Comparison of ENCODE assay signal across 13 cellular contexts in genomic region chr11:84549221-84549620, GRCh38.
DNase-seq lines count a peak whose midpoint lies in the region; ATAC-seq lines count a peak whose summit lies in the region.
"Had no signal": no experiment of that assay in that cellular context is flagged by ENCODE, and none has a peak within 500 bp of the region (broad histone marks: within the 10 kb centered on the region; RNA-seq: fewer than 3 reads in every experiment).

No MANE protein-coding gene starts in this region.

- POLR2A ChIA-PET in activated CD4-positive, alpha-beta memory T cell treated with anti-CD3 and anti-CD28 coated beads for 36 hours (lab: Charles Lee), result no interaction called here

- peak; percentile 96 for ATAC-seq in GM19324 (IDR thresholded peaks at IDR 0.05; ENCODE audit: low FRiP score, unreplicated experiment)
- peak; percentile 99 for ATAC-seq in HG02840 (IDR thresholded peaks at IDR 0.05; ENCODE audit: low FRiP score, unreplicated experiment)
- ATAC-seq: left ventricle myocardium superior; stimulated activated naive CD8-positive, alpha-beta T cell treated with anti-CD3 and anti-CD28 coated beads, Interleukin-15, Interleukin-2, amounts not matched to agents 100 U/mL and 50 U/mL, for 24 hours had no signal

- H3K27me3 Mint-ChIP-seq in activated CD4-positive, alpha-beta memory T cell treated with anti-CD3 and anti-CD28 coated beads for 36 hours, result no peaks in the 10 kb centered on the region
- H3K27me3 Mint-ChIP-seq: activated naive CD4-positive, alpha-beta T cell treated with anti-CD3 and anti-CD28 coated beads, Interleukin-2, amount 50 U/mL, for 24 hours had no signal

- no peaks in the 10 kb centered on the region for H3K4me1 Mint-ChIP-seq in activated CD4-positive, alpha-beta memory T cell treated with anti-CD3 and anti-CD28 coated beads for 36 hours (ENCODE audit: low read depth)
- H3K4me1 Mint-ChIP-seq: activated naive CD4-positive, alpha-beta T cell treated with anti-CD3 and anti-CD28 coated beads, Interleukin-2, amount 50 U/mL, for 24 hours had no signal

- no peak overlapping the region for H3K27ac Mint-ChIP-seq in activated CD4-positive, alpha-beta memory T cell treated with anti-CD3 and anti-CD28 coated beads for 36 hours
- H3K27ac Mint-ChIP-seq: activated naive CD4-positive, alpha-beta T cell treated with anti-CD3 and anti-CD28 coated beads, Interleukin-2, amount 50 U/mL, for 24 hours had no signal

- H3K9me3 Mint-ChIP-seq in activated CD4-positive, alpha-beta memory T cell treated with anti-CD3 and anti-CD28 coated beads for 36 hours, result peaks cover 15% of the 10 kb centered on the region

- intact Hi-C loops in activated CD4-positive, alpha-beta memory T cell treated with anti-CD3 and anti-CD28 coated beads for 36 hours (cut with micrococcal nuclease), result no loop called here

- DNase-seq in HT1080 (ENCODE audit: low read depth), result peak; percentile 18
- peak; percentile 67 for DNase-seq in superior temporal gyrus (ENCODE audit: extremely low spot score)
- no peak for DNase-seq in UCSD-AML1 (lab: John Stamatoyannopoulos, UW; ENCODE audit: unreplicated experiment)
- no peak for DNase-seq in activated T-cell treated with anti-CD3 and anti-CD28 coated beads, Interleukin-2, amount 50 U/mL, for 48 hours
- no peak for DNase-seq in activated CD4-positive, alpha-beta memory T cell treated with anti-CD3 and anti-CD28 coated beads for 36 hours
- DNase-seq: IMR-90; left ventricle myocardium superior; NCI-H748 treated with DMSO at 0.1 percent for 48 hours; stimulated activated naive CD8-positive, alpha-beta T cell treated with anti-CD3 and anti-CD28 coated beads, Interleukin-15, Interleukin-2, amounts not matched to agents 100 U/mL and 50 U/mL, for 24 hours; T1000 had no signal

- H3K4me3 Mint-ChIP-seq in activated CD4-positive, alpha-beta memory T cell treated with anti-CD3 and anti-CD28 coated beads for 36 hours, result no peak overlapping the region
- H3K4me3 Mint-ChIP-seq: activated naive CD4-positive, alpha-beta T cell treated with anti-CD3 and anti-CD28 coated beads, Interleukin-2, amount 50 U/mL, for 24 hours had no signal

- CTCF ChIA-PET in activated CD4-positive, alpha-beta memory T cell treated with anti-CD3 and anti-CD28 coated beads for 36 hours (lab: Charles Lee), result no interaction called here

- H3K36me3 Mint-ChIP-seq in activated CD4-positive, alpha-beta memory T cell treated with anti-CD3 and anti-CD28 coated beads for 36 hours, result no peaks in the 10 kb centered on the region
- H3K36me3 Mint-ChIP-seq: activated naive CD4-positive, alpha-beta T cell treated with anti-CD3 and anti-CD28 coated beads, Interleukin-2, amount 50 U/mL, for 24 hours had no signal

Comparison
In these comparisons a context has a peak if more than half of its experiments do, and no peak if none do; other contexts are left out.
1. DNase-seq: peak in HT1080 (single experiment) and superior temporal gyrus (single experiment); none in UCSD-AML1 (single experiment), activated T-cell treated with anti-CD3 and anti-CD28 coated beads, Interleukin-2, amount 50 U/mL, for 48 hours (0 of 2) and activated CD4-positive, alpha-beta memory T cell treated with anti-CD3 and anti-CD28 coated beads for 36 hours (single experiment).